In genomic region chr7:129657363-129657762, GRCh38 we compare ENCODE assay signal across 20 cellular contexts. TPM values are rescaled to one million over a fixed set of nuclear protein-coding genes. Genes with fewer than 3 reads are reported as not detected.
DNase-seq lines count a peak whose midpoint lies in the region; ATAC-seq and TF ChIP-seq lines count a peak whose summit lies in the region.
"Had no signal": no experiment of that assay in that cellular context is flagged by ENCODE, and none has a peak within 500 bp of the region (broad histone marks: within the 10 kb centered on the region; RNA-seq: fewer than 3 reads in every experiment).

No MANE protein-coding gene starts in this region.

- ATAC-seq in memory B cell (ENCODE audit: low read depth) (no peak), GM18873 (IDR thresholded peaks at IDR 0.05; ENCODE audit: low FRiP score, unreplicated experiment) (no peak)
- ATAC-seq in CD4-positive, alpha-beta T cell (ENCODE audit: poor library complexity), result no peak

- dilution Hi-C loops in mammary epithelial cell (cut with HindIII; ENCODE audit: low sequenced_read_pairs), result loop anchor here (5.0 kb wide), 1 partner anchor 55 kb away; no protein-coding TSS in a partner anchor

- no peak overlapping the region for H3K9ac ChIP-seq in mammary epithelial cell (ENCODE audit: insufficient read depth, low read length)

- H3K27ac ChIP-seq in mammary epithelial cell (ENCODE audit: insufficient read depth, low read depth, low read length), result peak overlapping the region; percentile 3
- no peak overlapping the region for H3K27ac ChIP-seq in CD4-positive, alpha-beta T cell (ENCODE audit: low read depth, low read length)
- H3K27ac ChIP-seq: tibial artery had no signal

- H4K20me1 ChIP-seq in mammary epithelial cell (ENCODE audit: insufficient read depth, low read length), result no peaks in the 10 kb centered on the region

- DNase-seq in activated CD4-positive, alpha-beta T cell treated with anti-CD3 and anti-CD28 coated beads for 48 hours, result peak; percentile 26
- no peak for DNase-seq in activated CD4-positive, alpha-beta T cell treated with anti-CD3 and anti-CD28 coated beads for 1 hour
- DNase-seq in HT1080 (ENCODE audit: low read depth) (peak; percentile 63), mammary epithelial cell (peak; percentile 90), memory B cell (ENCODE audit: low spot score in 2 of 2) (no peak), DMS153 (lab: John Stamatoyannopoulos, UW) (no peak)
- DNase-seq in CD4-positive, alpha-beta T cell, result no peak
- DNase-seq: activated naive CD4-positive, alpha-beta T cell; amniotic stem cell; BE2C; foreskin fibroblast; hippocampal formation; KBM-7; NCI-H2029 treated with DMSO at 0.1 percent for 48 hours; OCI-M1; stimulated activated CD4-positive, alpha-beta T cell treated with anti-CD3 and anti-CD28 coated beads, Interleukin-2, amount 100 ng/mL, for 24 hours; stimulated activated naive CD4-positive, alpha-beta T cell treated with Interleukin-2 at 50 U/mL for 16 hours; T-helper 1 cell; tibial artery had no signal

- no peak overlapping the region for H3K4me3 ChIP-seq in mammary epithelial cell (replicated peaks in 1 of 3; ENCODE audit: insufficient read depth in 1 of 3, low read depth in 2 of 3, low read length in 3 of 3)
- H3K4me3 ChIP-seq: tibial artery had no signal

- intact Hi-C loops in mammary epithelial cell (cut with micrococcal nuclease), result no loop called here
- intact Hi-C loops in CD4-positive, alpha-beta T cell (cut with DNase I, micrococcal nuclease), result no loop called here

- H3K9me3 Mint-ChIP-seq in memory B cell, result peaks cover 8% of the 10 kb centered on the region
- peaks cover 11% of the 10 kb centered on the region for H3K9me3 Mint-ChIP-seq in CD4-positive, alpha-beta T cell

- H3K4me1 Mint-ChIP-seq in memory B cell, result peaks cover 26% of the 10 kb centered on the region
- H3K4me1 Mint-ChIP-seq in CD4-positive, alpha-beta T cell (ENCODE audit: low read depth), result peaks cover 29% of the 10 kb centered on the region

- no peak overlapping the region for H3K4me3 Mint-ChIP-seq in memory B cell
- no peak overlapping the region for H3K4me3 Mint-ChIP-seq in CD4-positive, alpha-beta T cell

- H3K27me3 Mint-ChIP-seq in memory B cell, result no peaks in the 10 kb centered on the region
- H3K27me3 Mint-ChIP-seq in CD4-positive, alpha-beta T cell, result no peaks in the 10 kb centered on the region

- H3K79me2 ChIP-seq in mammary epithelial cell (ENCODE audit: insufficient read depth, low read length), result peaks cover 15% of the 10 kb centered on the region

- peaks cover 11% of the 10 kb centered on the region for H3K4me1 ChIP-seq in mammary epithelial cell (ENCODE audit: insufficient read depth, low read length)
- H3K4me1 ChIP-seq: BE2C, tibial artery had no signal

- H2AFZ ChIP-seq in mammary epithelial cell (ENCODE audit: low read depth, low read length), result no peak overlapping the region

- no TSS peak for BruUV-seq in mammary epithelial cell (replicated peaks; lab: Mats Ljungman, UMichigan)

- H3K27me3 ChIP-seq in mammary epithelial cell (ENCODE audit: insufficient read depth, low read length), result no peaks in the 10 kb centered on the region
- H3K27me3 ChIP-seq in CD4-positive, alpha-beta T cell (ENCODE audit: control insufficient read depth, insufficient read depth, low read length), result no peaks in the 10 kb centered on the region
- H3K27me3 ChIP-seq: BE2C, tibial artery had no signal

- POLR2A ChIA-PET in CD4-positive, alpha-beta T cell (lab: Charles Lee), result no interaction called here

- TF ChIP-seq CTCF in mammary epithelial cell (conservative IDR thresholded peaks at IDR 0.05 in 1 of 2, IDR thresholded peaks at IDR 0.05 in 1 of 2; ENCODE audit: extremely low read depth in 1 of 2, insufficient read depth in 1 of 2, low read depth in 1 of 2, low read length in 2 of 2), result no peak
- TF ChIP-seq CTCF in CD4-positive, alpha-beta T cell (IDR thresholded peaks at IDR 0.05), result no peak

- H3K36me3 ChIP-seq in mammary epithelial cell (ENCODE audit: insufficient read depth, low read length), result peaks cover 7% of the 10 kb centered on the region

- in situ Hi-C loops in mammary epithelial cell (cut with MboI; ENCODE audit: low sequenced_read_pairs in 2 of 2), result loop anchor here in 1 of 2 donors (5.0 to 10.0 kb wide), 2 partner anchors 170 to 357 kb away; no protein-coding TSS in a partner anchor

- peaks cover 14% of the 10 kb centered on the region for H3K9me3 ChIP-seq in mammary epithelial cell (replicated peaks; ENCODE audit: insufficient read depth, low read length)
- H3K9me3 ChIP-seq in CD4-positive, alpha-beta T cell (ENCODE audit: control insufficient read depth, low read length), result peaks cover 6% of the 10 kb centered on the region
- H3K9me3 ChIP-seq: BE2C had no signal

- no peak overlapping the region for H3K4me2 ChIP-seq in mammary epithelial cell (ENCODE audit: insufficient read depth, low read depth, low read length)

- peaks cover 42% of the 10 kb centered on the region for H3K36me3 Mint-ChIP-seq in memory B cell
- peaks cover 88% of the 10 kb centered on the region for H3K36me3 Mint-ChIP-seq in CD4-positive, alpha-beta T cell (ENCODE audit: low read depth)

- CTCF ChIA-PET in mammary epithelial cell (lab: Charles Lee; ENCODE audit: low non-redundant PET), result interaction anchor here (0.7 kb wide), 1 partner anchor 168 kb away, joined by 4 read pairs; no protein-coding TSS in a partner anchor
- CTCF ChIA-PET in CD4-positive, alpha-beta T cell (lab: Charles Lee), result no interaction called here

- peak overlapping the region; percentile 28 for H3K27ac Mint-ChIP-seq in memory B cell
- H3K27ac Mint-ChIP-seq in CD4-positive, alpha-beta T cell, result no peak overlapping the region

- 40% methylated on average over 8 of the region's 8 CpGs for WGBS in mammary epithelial cell (ENCODE audit: low coverage, missing lambda C conversion rate)

RNA-seq across cellular contexts. Expression of gene NRF1, which starts 45.8 kb away (rescaled TPM):
- total RNA-seq in HT1080 (2014; rRNA removed; shearing (Covaris generic)), result 13.3 and 14.6 TPM in 2 replicates
- polyA plus RNA-seq in HT1080 (2015; cell fraction: cytosol; rRNA removed), result 12.4 and 13.9 TPM in 2 replicates
- polyA plus RNA-seq in HT1080 (2015; cell fraction: nucleus; rRNA removed), result 14.1 and 20.1 TPM in 2 replicates
- 10 to 100 TPM; 11.3 to 14.3 TPM for total RNA-seq in mammary epithelial cell
- polyA plus RNA-seq in mammary epithelial cell, result 8.9 TPM
- 16.4 TPM for polyA minus RNA-seq in mammary epithelial cell
- 10 to 100 TPM; 35.4 to 36.1 TPM for total RNA-seq in CD4-positive, alpha-beta T cell

Comparison
In these comparisons a context has a peak if more than half of its experiments do, and no peak if none do; other contexts are left out.
1. DNase-seq: peak in activated CD4-positive, alpha-beta T cell treated with anti-CD3 and anti-CD28 coated beads for 48 hours (single experiment), HT1080 (single experiment) and mammary epithelial cell (single experiment); none in activated CD4-positive, alpha-beta T cell treated with anti-CD3 and anti-CD28 coated beads for 1 hour (single experiment), memory B cell (0 of 2), CD4-positive, alpha-beta T cell (0 of 10) and DMS153 (single experiment).